ENCODE assay signal across 19 cellular contexts in genomic region chr12:130831876-130832405, GRCh38. TPM values are rescaled to one million over a fixed set of nuclear protein-coding genes. Genes with fewer than 3 reads are reported as not detected.
DNase-seq lines count a peak whose midpoint lies in the region; ATAC-seq, FAIRE-seq and TF ChIP-seq lines count a peak whose summit lies in the region.
"Had no signal": no experiment of that assay in that cellular context is flagged by ENCODE, and none has a peak within 500 bp of the region (broad histone marks: within the 10 kb centered on the region; RNA-seq: fewer than 3 reads in every experiment).

No MANE protein-coding gene starts in this region.

- peaks cover 5 to 24% (median 13%) of the 10 kb centered on the region in 4 experiments for H3K4me1 ChIP-seq in H1 (replicated peaks in 1 of 4; ENCODE audit: control insufficient read depth in 3 of 4, insufficient read depth in 4 of 4, low read length in 3 of 4)
- peaks cover 12% of the 10 kb centered on the region for H3K4me1 ChIP-seq in vagina
- peaks cover 18% of the 10 kb centered on the region for H3K4me1 ChIP-seq in ovary (ENCODE audit: insufficient read depth)

- no peak overlapping the region for H3K4me2 ChIP-seq in H1 (ENCODE audit: insufficient read depth in 1 of 2, low read depth in 2 of 2, low read length in 2 of 2)

- H2BK12ac ChIP-seq in H1 (ENCODE audit: low read depth, low read length), result no peak overlapping the region

- H2BK20ac ChIP-seq in H1 (ENCODE audit: low read length), result no peak overlapping the region

- H3K27me3 ChIP-seq in H1 (replicated peaks in 1 of 4; ENCODE audit: control insufficient read depth in 3 of 4, extremely low read depth in 1 of 4, insufficient read depth in 3 of 4, low read length in 3 of 4) (no peaks in the 10 kb centered on the region), vagina (no peaks in the 10 kb centered on the region), ovary (no peaks in the 10 kb centered on the region)

- FAIRE-seq in H1 (lab: Jason Lieb, UNC), result no peak

- TF ChIP-seq EP300 in H1 (IDR thresholded peaks at IDR 0.05; ENCODE audit: borderline replicate concordance in 1 of 2, low read depth in 2 of 2, low read length in 2 of 2) (no peak), ovary (IDR thresholded peaks at IDR 0.05) (no peak)

- H3K36me3 Mint-ChIP-seq in activated T-cell treated with anti-CD3 and anti-CD28 coated beads, Interleukin-2, amount 50 U/mL, for 72 hours (ENCODE audit: insufficient read depth in 2 of 2), result no peaks in the 10 kb centered on the region

- intact Hi-C loops in vagina (cut with DNase I), result no loop called here
- intact Hi-C loops in ovary (cut with DNase I), result no loop called here
- intact Hi-C loops in left ventricle myocardium superior (cut with micrococcal nuclease), result no loop called here

- no peak overlapping the region for H3K4me3 Mint-ChIP-seq in activated T-cell treated with anti-CD3 and anti-CD28 coated beads, Interleukin-2, amount 50 U/mL, for 72 hours
- H3K4me3 Mint-ChIP-seq: CD4-positive, alpha-beta memory T cell had no signal

- no peaks in the 10 kb centered on the region for H3K9me3 Mint-ChIP-seq in activated T-cell treated with anti-CD3 and anti-CD28 coated beads, Interleukin-2, amount 50 U/mL, for 72 hours

- no peak overlapping the region for H4K8ac ChIP-seq in H1 (ENCODE audit: extremely low read depth, insufficient read depth, low read length)

- H3K14ac ChIP-seq in H1 (ENCODE audit: insufficient read length), result no peak overlapping the region

- CTCF ChIA-PET in H1 (lab: Charles Lee; ENCODE audit: partially characterized antibody), result interaction anchor here (1.0 to 6.3 kb wide), 7 partner anchors 12 to 284 kb away, joined by 3 to 33 read pairs (median 4); no protein-coding TSS in a partner anchor

- no peak overlapping the region for H2BK120ac ChIP-seq in H1 (replicated peaks; ENCODE audit: low read depth, low read length)

- no peaks in the 10 kb centered on the region for H3K27me3 Mint-ChIP-seq in activated T-cell treated with anti-CD3 and anti-CD28 coated beads, Interleukin-2, amount 50 U/mL, for 72 hours (ENCODE audit: low read depth)
- H3K27me3 Mint-ChIP-seq: CD4-positive, alpha-beta memory T cell had no signal

- H3K27ac ChIP-seq in H1 (ENCODE audit: low read depth, low read length) (no peak overlapping the region), vagina (peak overlapping the region; percentile 33), ovary (no peak overlapping the region)

- ATAC-seq in activated T-cell treated with anti-CD3 and anti-CD28 coated beads, Interleukin-2, amount 50 U/mL, for 72 hours (replicated peaks in 1 of 2), result no peak
- no peak for ATAC-seq in left ventricle myocardium superior
- ATAC-seq: HCT116 had no signal

- H3K56ac ChIP-seq in H1 (replicated peaks; ENCODE audit: insufficient read length, low read depth, low read length), result no peak overlapping the region

- no peak overlapping the region for H4K5ac ChIP-seq in H1 (ENCODE audit: insufficient read length, low read depth, low read length)

- POLR2A ChIA-PET in H1 (lab: Charles Lee; ENCODE audit: partially characterized antibody), result interaction anchor here (0.8 to 5.2 kb wide), 9 partner anchors 14 to 46 kb away, joined by 3 to 29 read pairs (median 4); no protein-coding TSS in a partner anchor

- H3K4me3 ChIP-seq in H1 (ENCODE audit: extremely low read depth in 1 of 4, insufficient read depth in 2 of 4, low read depth in 3 of 4, low read length in 4 of 4) (no peak overlapping the region), vagina (no peak overlapping the region), ovary (no peak overlapping the region)

- TF ChIP-seq CTCF in H1 (IDR thresholded peaks at IDR 0.05; ENCODE audit: control extremely low read depth in 1 of 3, insufficient read depth in 1 of 3, low read depth in 1 of 3, low read length in 3 of 3) (no peak), vagina (IDR thresholded peaks at IDR 0.05) (no peak), ovary (IDR thresholded peaks at IDR 0.05) (no peak)

- TF ChIP-seq POLR2A in H1 (IDR thresholded peaks at IDR 0.05; ENCODE audit: control extremely low read depth in 1 of 2, low read depth in 2 of 2, low read length in 2 of 2) (no peak), vagina (IDR thresholded peaks at IDR 0.05) (no peak), ovary (IDR thresholded peaks at IDR 0.05) (no peak)

- H3K9me3 ChIP-seq in H1 (ENCODE audit: insufficient read depth in 2 of 2, low read depth in 1 of 2, low read length in 1 of 2) (no peaks in the 10 kb centered on the region), vagina (no peaks in the 10 kb centered on the region), ovary (no peaks in the 10 kb centered on the region)

- H3K4me1 Mint-ChIP-seq in activated T-cell treated with anti-CD3 and anti-CD28 coated beads, Interleukin-2, amount 50 U/mL, for 72 hours (ENCODE audit: low read depth), result peaks cover 30% of the 10 kb centered on the region

- H2AFZ ChIP-seq in H1 (ENCODE audit: low read length), result no peak overlapping the region

- H3K23me2 ChIP-seq in H1 (ENCODE audit: low read depth, low read length), result no peaks in the 10 kb centered on the region

- no peak overlapping the region for H2AK5ac ChIP-seq in H1 (ENCODE audit: low read depth, low read length)

- H3K79me2 ChIP-seq in H1 (ENCODE audit: control insufficient read depth in 1 of 2, insufficient read depth in 2 of 2, low read length in 2 of 2), result peaks cover 0 to 56% of the 10 kb centered on the region in 2 experiments; a peak in 1 of 4 replicates

- no peaks in the 10 kb centered on the region for H4K20me1 ChIP-seq in H1 (replicated peaks in 1 of 2; ENCODE audit: control insufficient read depth in 1 of 2, insufficient read depth in 2 of 2, low read length in 2 of 2)

- no peak for DNase-seq in activated T-cell treated with anti-CD3 and anti-CD28 coated beads, Interleukin-2, amount 50 U/mL, for 72 hours
- DNase-seq in activated T-cell treated with anti-CD3 and anti-CD28 coated beads, Interleukin-2, amount 50 U/mL, for 48 hours, result no peak
- DNase-seq in NCI-H2171 treated with DMSO at 0.1 percent for 48 hours (lab: John Stamatoyannopoulos, UW) (peak; percentile 87), H1 (ENCODE audit: low read depth in 1 of 2, low spot score in 2 of 2) (no peak), vagina (ENCODE audit: extremely low spot score in 2 of 2) (no peak), ovary (no peak), left ventricle myocardium superior (no peak), CD1c-positive myeloid dendritic cell (ENCODE audit: extremely low spot score) (no peak)
- DNase-seq: Calu3; CD4-positive, alpha-beta memory T cell; DMS79; KG1; NCI-H1436 treated with DMSO at 0.1 percent for 48 hours; NCI-H2107; NCI-H526 treated with DMSO at 0.1 percent for 48 hours; NK-92 treated with Interleukin-12 subunit alpha and Interleukin-12 subunit beta, amount 100 ng/mL, for 24 hours; RPMI8226; SIG-M5 had no signal

- no peak overlapping the region for H3K9ac ChIP-seq in H1 (replicated peaks in 1 of 4; ENCODE audit: extremely low read depth in 1 of 4, low read depth in 3 of 4, low read length in 3 of 4)

- peak overlapping the region; percentile 47 for H3K27ac Mint-ChIP-seq in activated T-cell treated with anti-CD3 and anti-CD28 coated beads, Interleukin-2, amount 50 U/mL, for 72 hours

- H2BK15ac ChIP-seq in H1 (ENCODE audit: low read length), result no peak overlapping the region

- peaks cover 9% of the 10 kb centered on the region for H3K79me1 ChIP-seq in H1 (ENCODE audit: low read depth, low read length)

- no peak overlapping the region for H2BK5ac ChIP-seq in H1 (ENCODE audit: low read depth, low read length)

- TF ChIP-seq RAD21 in H1 (IDR thresholded peaks at IDR 0.05 in 1 of 2, conservative IDR thresholded peaks at IDR 0.05 in 1 of 2; ENCODE audit: low read depth in 2 of 2, low read length in 2 of 2), result no peak

- no peak overlapping the region for H3K18ac ChIP-seq in H1 (ENCODE audit: extremely low read depth, low read length)

- H3K4ac ChIP-seq in H1 (replicated peaks; ENCODE audit: insufficient read length, low read depth, low read length), result peak overlapping the region; percentile 32

- no peak overlapping the region for H3K23ac ChIP-seq in H1 (ENCODE audit: insufficient read length)

- H4K91ac ChIP-seq in H1 (replicated peaks; ENCODE audit: insufficient read length, low read length), result no peak overlapping the region

- 91% methylated on average over 5 of the region's 5 CpGs; no CpG with 5 or more reads in 1 of the 2 experiments for WGBS in H1 (ENCODE audit: extremely low coverage in 1 of 2, insufficient coverage in 1 of 2, insufficient read length in 1 of 2, insufficient replicate concordance in 2 of 2, low coverage in 1 of 2, low lambda C conversion rate in 2 of 2, missing lambda C conversion rate in 1 of 2), 2 experiments
- 45 to 55% (median 49%) methylated on average over 5 of the region's 5 CpGs for WGBS in ovary, 3 donors

- H3K36me3 ChIP-seq in H1 (ENCODE audit: control insufficient read depth in 2 of 4, insufficient read depth in 4 of 4, low read length in 3 of 4) (no peaks in the 10 kb centered on the region; a peak in 1 of 8 replicates), vagina (no peaks in the 10 kb centered on the region), ovary (no peaks in the 10 kb centered on the region)

RNA-seq across cellular contexts. Expression of gene STX2, which starts 7.1 kb away (rescaled TPM):
- total RNA-seq in activated T-cell treated with anti-CD3 and anti-CD28 coated beads, Interleukin-2, amount 50 U/mL, for 72 hours, result 10 to 100 TPM; 11.9 to 13.2 TPM
- total RNA-seq in H1 (2021; fragmentation: NEBNext Ultra II Directional; extraction: Animal tissue kit (Norgen Biotek cat#: 25700)), result 22.0 and 26.3 TPM in 2 replicates
- polyA plus RNA-seq in H1 (2011; rRNA removed) (13.9 and 20.0 TPM in 2 replicates), ovary (10 to 100 TPM; 12.9 to 25.5 TPM)
- 20.8 TPM for polyA plus RNA-seq in H1 (2011; cell fraction: cytosol; rRNA removed)
- polyA plus RNA-seq in H1 (2011; cell fraction: nucleus; rRNA removed), result 13.3 TPM
- polyA plus RNA-seq in H1 (2012, experiment 1 of 2), result 14.6 to 22.0 TPM (median 17.8 TPM) in 4 replicates
- 3.5 TPM for polyA plus RNA-seq in H1 (2012, experiment 2 of 2)
- 19.0 TPM for polyA plus RNA-seq in H1 (2013, experiment 1 of 2)
- 17.5 TPM for polyA plus RNA-seq in H1 (2013, experiment 2 of 2)
- 13.7 and 18.8 TPM in 2 replicates for polyA minus RNA-seq in H1 (2011; rRNA and poly(A)+ RNA removed)
- polyA minus RNA-seq in H1 (2011; cell fraction: cytosol; rRNA and poly(A)+ RNA removed), result 8.4 TPM
- 10.2 TPM for polyA minus RNA-seq in H1 (2011; cell fraction: nucleus; rRNA and poly(A)+ RNA removed)
- total RNA-seq in vagina (16.5 TPM), ovary (10 to 100 TPM; 16.8 to 26.9 (median 21.4) TPM), left ventricle myocardium superior (12.1 TPM)

RNA-seq across cellular contexts. Expression of gene RAN, which starts 39.9 kb away (rescaled TPM):
- 1,000 to 10,000 TPM; 1,100 to 1,397 TPM for total RNA-seq in activated T-cell treated with anti-CD3 and anti-CD28 coated beads, Interleukin-2, amount 50 U/mL, for 72 hours
- 2,056 and 2,064 TPM in 2 replicates for total RNA-seq in H1 (2021; fragmentation: NEBNext Ultra II Directional; extraction: Animal tissue kit (Norgen Biotek cat#: 25700))
- polyA plus RNA-seq in H1 (2011; rRNA removed), result 1,559 and 2,203 TPM in 2 replicates
- 3,091 TPM for polyA plus RNA-seq in H1 (2011; cell fraction: cytosol; rRNA removed)
- 846 TPM for polyA plus RNA-seq in H1 (2011; cell fraction: nucleus; rRNA removed)
- polyA plus RNA-seq in H1 (2012, experiment 1 of 2), result 2,430 to 2,650 TPM (median 2,578 TPM) in 4 replicates
- 345 TPM for polyA plus RNA-seq in H1 (2012, experiment 2 of 2)
- polyA plus RNA-seq in H1 (2013, experiment 1 of 2), result 714 TPM
- polyA plus RNA-seq in H1 (2013, experiment 2 of 2), result 699 TPM
- 1,671 and 1,842 TPM in 2 replicates for polyA minus RNA-seq in H1 (2011; rRNA and poly(A)+ RNA removed)
- 628 TPM for polyA minus RNA-seq in H1 (2011; cell fraction: cytosol; rRNA and poly(A)+ RNA removed)
- polyA minus RNA-seq in H1 (2011; cell fraction: nucleus; rRNA and poly(A)+ RNA removed), result 352 TPM
- total RNA-seq in vagina, result 250 TPM
- total RNA-seq in ovary, result 100 to 1,000 TPM in 6 of 7 donors, 10 to 100 TPM in 1; 80.4 to 415 (median 314) TPM
- polyA plus RNA-seq in ovary, result 100 to 1,000 TPM; 195 to 419 TPM
- total RNA-seq in left ventricle myocardium superior, result 248 TPM
